Comparison of ENCODE assay signal across 20 cellular contexts in the genomic region with DNA sequence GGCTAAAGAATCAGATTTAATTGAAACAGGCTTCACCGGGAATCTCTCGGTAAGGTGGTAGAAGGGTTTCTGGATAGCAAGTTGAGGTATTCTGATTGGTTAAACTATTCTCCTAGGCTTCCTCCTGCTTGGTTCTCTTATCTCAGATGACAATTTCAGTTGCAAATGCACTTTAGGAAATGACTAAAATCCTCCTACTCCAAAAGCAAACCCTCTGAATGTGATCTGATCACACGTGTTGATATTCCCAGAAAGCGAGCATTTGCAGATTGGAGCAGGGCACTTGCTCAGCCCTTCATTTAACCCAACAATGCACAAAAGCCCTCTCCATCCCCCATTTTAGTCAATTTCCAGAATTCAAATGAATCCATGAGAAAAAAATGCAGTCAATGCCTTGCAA.
"Had no signal": no experiment of that assay in that cellular context is flagged by ENCODE, and none has a peak within 500 bp of the region (broad histone marks: within the 10 kb centered on the region; RNA-seq: fewer than 3 reads in every experiment).

No MANE protein-coding gene starts in this region.

- DNase-seq: activated CD4-positive, alpha-beta T cell treated with anti-CD3 and anti-CD28 coated beads for 48 hours; activated gamma-delta T cell; brain microvascular endothelial cell; hypothalamus; kidney glomerular epithelial cell; left ventricle myocardium superior; occipital lobe; right cardiac atrium; stimulated activated CD4-positive, alpha-beta T cell treated with anti-CD3 and anti-CD28 coated beads, Interleukin-15, amount 100 ng/mL, for 24 hours; stimulated activated CD4-positive, alpha-beta T cell treated with anti-CD3 and anti-CD28 coated beads, Interleukin-4, amount 100 ng/mL, for 1 hour; stimulated activated naive CD4-positive, alpha-beta T cell treated with Interleukin-2 at 50 U/mL for 16 hours; T1000; trophoblast cell had no signal

- H3K27me3 ChIP-seq: brain microvascular endothelial cell, esophagus muscularis mucosa, suprapubic skin had no signal

- H3K4me3 Mint-ChIP-seq: memory B cell, nephron had no signal

- H3K9me3 ChIP-seq: esophagus muscularis mucosa, suprapubic skin had no signal

- H3K27me3 Mint-ChIP-seq: memory B cell had no signal

- H3K27ac ChIP-seq: brain microvascular endothelial cell, esophagus muscularis mucosa, SK-N-MC, skin epidermis, suprapubic skin had no signal

- H3K27ac Mint-ChIP-seq: activated naive CD4-positive, alpha-beta T cell treated with anti-CD3 and anti-CD28 coated beads, Interleukin-2, amount 50 U/mL, for 72 hours; nephron had no signal

- H3K4me1 Mint-ChIP-seq: nephron had no signal

- H3K9me3 Mint-ChIP-seq: activated naive CD4-positive, alpha-beta T cell treated with anti-CD3 and anti-CD28 coated beads, Interleukin-2, amount 50 U/mL, for 72 hours; memory B cell; nephron had no signal

- ATAC-seq: activated naive CD4-positive, alpha-beta T cell treated with anti-CD3 and anti-CD28 coated beads, Interleukin-2, amount 50 U/mL, for 72 hours; left ventricle myocardium superior had no signal

- H3K36me3 ChIP-seq: brain microvascular endothelial cell, suprapubic skin had no signal

- H3K4me3 ChIP-seq: esophagus muscularis mucosa, SK-N-MC, skin epidermis, suprapubic skin had no signal
